Comparison of ENCODE assay signal across 8 cellular contexts in genomic region chr3:71723452-71724170, GRCh38.
DNase-seq lines count a peak whose midpoint lies in the region; ATAC-seq and FAIRE-seq lines count a peak whose summit lies in the region.

No MANE protein-coding gene starts in this region.

- peaks cover 68% of the 10 kb centered on the region for H3K4me1 Mint-ChIP-seq in dendritic cell treated with granulocyte-macrophage colony-stimulating factor and Interleukin-4, amounts not matched to agents 40 ng/mL and 50 ng/mL, for 4 days (ENCODE audit: low read depth)

- H3K9me3 Mint-ChIP-seq in dendritic cell treated with granulocyte-macrophage colony-stimulating factor and Interleukin-4, amounts not matched to agents 40 ng/mL and 50 ng/mL, for 4 days: no peaks in the 10 kb centered on the region

- ATAC-seq in GM18907 (IDR thresholded peaks at IDR 0.05; ENCODE audit: unreplicated experiment): peak; percentile 46

- H3K4me3 Mint-ChIP-seq in dendritic cell treated with granulocyte-macrophage colony-stimulating factor and Interleukin-4, amounts not matched to agents 40 ng/mL and 50 ng/mL, for 4 days: peak overlapping the region; percentile 80

- intact Hi-C loops in dendritic cell treated with granulocyte-macrophage colony-stimulating factor and Interleukin-4, amounts not matched to agents 40 ng/mL and 50 ng/mL, for 4 days (cut with micrococcal nuclease): loop anchor here (10.0 kb wide), 1 partner anchor 61 kb away; the partner anchor contains the start of gene PROK2

- DNase-seq in NCI-H2029 treated with DMSO at 0.1 percent for 48 hours (lab: John Stamatoyannopoulos, UW) (peak; percentile 16), NCI-H526 treated with DMSO at 0.1 percent for 48 hours (lab: John Stamatoyannopoulos, UW) (no peak), NOMO-1 (lab: John Stamatoyannopoulos, UW; ENCODE audit: unreplicated experiment in 2 of 2) (no peak), HTR-8/SVneo (ENCODE audit: insufficient read length, low spot score) (no peak), cerebellar cortex (ENCODE audit: low spot score) (no peak)
- peak; percentile 18 to 41 for DNase-seq in stimulated activated CD4-positive, alpha-beta T cell treated with anti-CD3 and anti-CD28 coated beads, Interleukin-15, amount 100 ng/mL, for 48 hours (ENCODE audit: low read depth in 2 of 2)

- no peak for FAIRE-seq in HTR-8/SVneo (lab: Jason Lieb, UNC)

- peaks cover 4% of the 10 kb centered on the region for H3K27me3 Mint-ChIP-seq in dendritic cell treated with granulocyte-macrophage colony-stimulating factor and Interleukin-4, amounts not matched to agents 40 ng/mL and 50 ng/mL, for 4 days

- peaks cover 22% of the 10 kb centered on the region for H3K36me3 Mint-ChIP-seq in dendritic cell treated with granulocyte-macrophage colony-stimulating factor and Interleukin-4, amounts not matched to agents 40 ng/mL and 50 ng/mL, for 4 days (ENCODE audit: low read depth)

- H3K27ac Mint-ChIP-seq in dendritic cell treated with granulocyte-macrophage colony-stimulating factor and Interleukin-4, amounts not matched to agents 40 ng/mL and 50 ng/mL, for 4 days: peak overlapping the region; percentile 68

Comparison
In these comparisons a context has a peak if more than half of its experiments do, and no peak if none do; other contexts are left out.
1. DNase-seq: peak in NCI-H2029 treated with DMSO at 0.1 percent for 48 hours (single experiment) and stimulated activated CD4-positive, alpha-beta T cell treated with anti-CD3 and anti-CD28 coated beads, Interleukin-15, amount 100 ng/mL, for 48 hours (2 of 2); none in NCI-H526 treated with DMSO at 0.1 percent for 48 hours (single experiment), NOMO-1 (0 of 2), HTR-8/SVneo (single experiment) and cerebellar cortex (single experiment).